37 cellular contexts compared by ENCODE assay signal in the genomic region with DNA sequence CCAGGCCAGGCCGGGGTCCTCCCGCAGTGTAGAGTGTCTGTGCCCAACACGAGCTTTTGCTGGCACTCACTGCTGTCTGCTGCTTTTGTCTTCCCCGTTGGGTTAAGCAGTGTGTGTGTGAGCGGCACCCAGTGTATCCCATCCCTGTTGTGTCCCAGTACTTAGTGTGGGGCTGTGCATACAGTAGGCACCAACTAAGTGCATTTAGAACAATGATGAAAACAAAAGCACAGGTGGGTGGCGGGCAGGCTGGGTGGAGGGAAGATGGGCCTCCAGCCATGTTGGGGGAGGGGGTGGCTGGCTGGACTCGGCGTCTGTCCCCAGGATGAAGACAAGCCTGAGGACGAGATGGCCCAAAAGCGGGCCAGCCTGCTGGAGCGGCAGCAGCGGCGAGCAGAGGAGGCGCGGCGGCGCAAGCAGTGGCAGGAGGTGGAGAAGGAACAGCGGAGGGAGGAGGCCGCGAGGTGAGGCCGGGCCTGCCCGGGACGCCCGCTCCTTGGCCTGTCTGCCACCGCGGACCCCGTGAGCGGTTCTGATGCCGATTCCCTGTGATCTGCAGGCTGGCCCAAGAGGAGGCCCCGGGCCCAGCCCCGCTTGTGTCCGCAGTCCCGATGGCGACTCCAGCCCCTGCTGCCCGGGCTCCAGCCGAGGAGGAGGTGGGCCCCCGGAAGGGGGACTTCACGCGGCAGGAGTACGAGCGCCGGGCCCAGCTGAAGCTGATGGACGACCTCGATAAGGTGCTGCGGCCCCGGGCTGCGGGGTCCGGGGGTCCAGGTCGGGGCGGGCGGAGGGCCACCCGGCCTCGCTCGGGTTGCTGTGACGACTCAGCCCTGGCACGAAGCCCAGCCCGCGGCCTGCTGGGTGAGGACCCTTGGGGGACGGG. TPM values are rescaled to one million over a fixed set of nuclear protein-coding genes. Genes with fewer than 3 reads are reported as not detected.
"Had no signal": no experiment of that assay in that cellular context is flagged by ENCODE, and none has a peak within 500 bp of the region (broad histone marks: within the 10 kb centered on the region; RNA-seq: fewer than 3 reads in every experiment).

No MANE protein-coding gene starts in this region.

- H3K36me3 ChIP-seq: colonic mucosa had no signal

- H3K79me2 ChIP-seq: hepatocyte had no signal

- H2AFZ ChIP-seq: hepatocyte had no signal

- H3K4me3 Mint-ChIP-seq: naive thymus-derived CD8-positive, alpha-beta T cell; nephron progenitor cell; stimulated activated naive CD8-positive, alpha-beta T cell treated with anti-CD3 and anti-CD28 coated beads, Interleukin-15, amount 100 ng/mL, for 72 hours had no signal

- DNase-seq: colonic mucosa; dermis blood vessel endothelial cell; effector memory CD4-positive, alpha-beta T cell; foreskin keratinocyte; left colon; left ventricle myocardium inferior; naive thymus-derived CD8-positive, alpha-beta T cell; nephron progenitor cell; occipital lobe; retina; stimulated activated CD4-positive, alpha-beta T cell treated with anti-CD3 and anti-CD28 coated beads, Interleukin-12 subunit alpha, Interleukin-12 subunit beta, amount 100 ng/mL, for 4 hours; stimulated activated CD4-positive, alpha-beta T cell treated with anti-CD3 and anti-CD28 coated beads, Interleukin-1b, Interleukin-23, amount 100 ng/mL, for 48 hours; stimulated activated CD4-positive, alpha-beta T cell treated with anti-CD3 and anti-CD28 coated beads, Interleukin-4, amount 100 ng/mL, for 1 hour; stimulated activated CD8-positive, alpha-beta memory T cell treated with anti-CD3 and anti-CD28 coated beads, Interleukin-4, amount 100 ng/mL, for 48 hours; stimulated activated naive CD4-positive, alpha-beta T cell; stimulated activated naive CD8-positive, alpha-beta T cell treated with anti-CD3 and anti-CD28 coated beads, Interleukin-15, amount 100 ng/mL, for 72 hours; thyroid gland; trophoblast cell had no signal

- H3K4me2 ChIP-seq: hepatocyte, smooth muscle cell had no signal

- H3K4me3 ChIP-seq: colonic mucosa, esophagus muscularis mucosa, gastroesophageal sphincter, heart left ventricle, hepatocyte, left ventricle myocardium inferior, lower lobe of right lung, pancreas, smooth muscle cell, thyroid gland had no signal

- H3K4me1 ChIP-seq: foreskin keratinocyte, gastroesophageal sphincter had no signal

- H3K27ac Mint-ChIP-seq: nephron progenitor cell had no signal

- H3K9me3 ChIP-seq: colonic mucosa, esophagus muscularis mucosa, gastroesophageal sphincter, heart left ventricle, left ventricle myocardium inferior, lower lobe of right lung, pancreas, thyroid gland had no signal

- H3K9me3 Mint-ChIP-seq: naive thymus-derived CD8-positive, alpha-beta T cell; nephron progenitor cell; stimulated activated naive CD8-positive, alpha-beta T cell treated with anti-CD3 and anti-CD28 coated beads, Interleukin-15, amount 100 ng/mL, for 72 hours had no signal

- ATAC-seq: foreskin keratinocyte; gastroesophageal sphincter; heart left ventricle; left colon; lower lobe of right lung; naive thymus-derived CD8-positive, alpha-beta T cell; pancreas; sciatic nerve; stimulated activated naive CD8-positive, alpha-beta T cell treated with anti-CD3 and anti-CD28 coated beads, Interleukin-15, amount 100 ng/mL, for 72 hours had no signal

- H3K27me3 Mint-ChIP-seq: naive thymus-derived CD8-positive, alpha-beta T cell; stimulated activated naive CD8-positive, alpha-beta T cell treated with anti-CD3 and anti-CD28 coated beads, Interleukin-15, amount 100 ng/mL, for 72 hours had no signal

- H3K4me1 Mint-ChIP-seq: nephron progenitor cell; stimulated activated naive CD8-positive, alpha-beta T cell treated with anti-CD3 and anti-CD28 coated beads, Interleukin-15, amount 100 ng/mL, for 72 hours had no signal

- H3K27ac ChIP-seq: colonic mucosa, esophagus muscularis mucosa, foreskin keratinocyte, gastroesophageal sphincter, heart left ventricle, hepatocyte, left ventricle myocardium inferior, lower lobe of right lung, pancreas, thyroid gland had no signal

- H3K27me3 ChIP-seq: colonic mucosa, esophagus muscularis mucosa, foreskin keratinocyte, heart left ventricle, hepatocyte, pancreas, thyroid gland had no signal

RNA-seq across cellular contexts. Expression of gene PCP2, which starts 18.4 kb away (rescaled TPM):
- total RNA-seq: chondrocyte, dermis blood vessel endothelial cell, endothelial cell of umbilical vein, epithelial cell of proximal tubule, esophagus muscularis mucosa, fibroblast of lung, gastroesophageal sphincter, hepatocyte, kidney epithelial cell, mesenteric fat pad, myocyte, occipital lobe, posterior vena cava, pulmonary artery endothelial cell, sciatic nerve, smooth muscle cell, temporal lobe, urinary bladder had no signal

RNA-seq across cellular contexts. Expression of gene CAMSAP3, which starts 19.4 kb away (rescaled TPM):
- total RNA-seq: fibroblast of lung, myocyte, posterior vena cava, sciatic nerve had no signal

RNA-seq across cellular contexts. Expression of gene STXBP2, which starts 21.8 kb away (rescaled TPM):
- total RNA-seq: myocyte had no signal
